In genomic region chr1:162240643-162240976, GRCh38 we compare ENCODE assay signal across 27 cellular contexts.
"Had no signal": no experiment of that assay in that cellular context is flagged by ENCODE, and none has a peak within 500 bp of the region (broad histone marks: within the 10 kb centered on the region; RNA-seq: fewer than 3 reads in every experiment).

No MANE protein-coding gene starts in this region.

- H3K79me2 ChIP-seq: parathyroid adenoma had no signal

- H3K27ac ChIP-seq: colonic mucosa, epithelial cell of prostate, gastrocnemius medialis, neutrophil, parathyroid adenoma, suprapubic skin, transverse colon, upper lobe of right lung, uterus had no signal

- DNase-seq: colonic mucosa; effector CD8-positive, alpha-beta T cell; endodermal cell; foreskin fibroblast; gastrocnemius medialis; head of caudate nucleus; mesenchymal stem cell; naive thymus-derived CD4-positive, alpha-beta T cell; nephron progenitor cell; stimulated activated CD4-positive, alpha-beta T cell treated with anti-CD3 and anti-CD28 coated beads, Interleukin-12 subunit alpha, Interleukin-12 subunit beta, amount 100 ng/mL, for 4 hours; stimulated activated CD4-positive, alpha-beta T cell treated with anti-CD3 and anti-CD28 coated beads, Interleukin-1b, Interleukin-23, amount 100 ng/mL, for 48 hours; stimulated activated CD4-positive, alpha-beta T cell treated with anti-CD3 and anti-CD28 coated beads, Interleukin-4, amount 100 ng/mL, for 1 hour; stimulated activated CD8-positive, alpha-beta memory T cell treated with anti-CD3 and anti-CD28 coated beads, Interleukin-4, amount 100 ng/mL, for 48 hours; stimulated activated naive CD4-positive, alpha-beta T cell; stimulated activated naive CD8-positive, alpha-beta T cell treated with anti-CD3 and anti-CD28 coated beads, Interleukin-15, amount 100 ng/mL, for 72 hours; transverse colon; upper lobe of right lung; uterus had no signal

- H3K4me1 ChIP-seq: colonic mucosa, gastrocnemius medialis, transverse colon, upper lobe of right lung, uterus had no signal

- H3K36me3 Mint-ChIP-seq: mesothelial cell of epicardium; naive thymus-derived CD4-positive, alpha-beta T cell had no signal

- H3K36me3 ChIP-seq: colonic mucosa, gastrocnemius medialis, neutrophil, suprapubic skin, transverse colon, upper lobe of right lung, uterus had no signal

- H3K27me3 Mint-ChIP-seq: progenitor cell of endocrine pancreas had no signal

- H3K9ac ChIP-seq: parathyroid adenoma had no signal

- H3K27ac Mint-ChIP-seq: dendritic cell treated with granulocyte-macrophage colony-stimulating factor and Interleukin-4, amounts not matched to agents 40 ng/mL and 50 ng/mL, for 4 days; endodermal cell; mesothelial cell of epicardium; naive thymus-derived CD4-positive, alpha-beta T cell; nephron progenitor cell; progenitor cell of endocrine pancreas had no signal

- H3K4me3 Mint-ChIP-seq: dendritic cell treated with granulocyte-macrophage colony-stimulating factor and Interleukin-4, amounts not matched to agents 40 ng/mL and 50 ng/mL, for 4 days; endodermal cell; mesothelial cell of epicardium; naive thymus-derived CD4-positive, alpha-beta T cell; nephron progenitor cell; stimulated activated naive CD8-positive, alpha-beta T cell treated with anti-CD3 and anti-CD28 coated beads, Interleukin-15, amount 100 ng/mL, for 72 hours had no signal

- H3K9me3 Mint-ChIP-seq: dendritic cell treated with granulocyte-macrophage colony-stimulating factor and Interleukin-4, amounts not matched to agents 40 ng/mL and 50 ng/mL, for 4 days; endodermal cell; mesothelial cell of epicardium; nephron progenitor cell; stimulated activated naive CD8-positive, alpha-beta T cell treated with anti-CD3 and anti-CD28 coated beads, Interleukin-15, amount 100 ng/mL, for 72 hours had no signal

- H3K4me3 ChIP-seq: colonic mucosa, gastrocnemius medialis, lung, smooth muscle cell, suprapubic skin, transverse colon, upper lobe of right lung, uterus had no signal

- H3K9me3 ChIP-seq: colonic mucosa, gastrocnemius medialis, neutrophil, suprapubic skin, transverse colon, upper lobe of right lung, uterus had no signal

- H2AFZ ChIP-seq: parathyroid adenoma had no signal

- H3K4me2 ChIP-seq: smooth muscle cell had no signal

- H3K27me3 ChIP-seq: colonic mucosa, neutrophil, suprapubic skin, transverse colon, upper lobe of right lung, uterus had no signal

- H3K4me1 Mint-ChIP-seq: endodermal cell; naive thymus-derived CD4-positive, alpha-beta T cell; stimulated activated naive CD8-positive, alpha-beta T cell treated with anti-CD3 and anti-CD28 coated beads, Interleukin-15, amount 100 ng/mL, for 72 hours had no signal
